9 cellular contexts compared by ENCODE assay signal in genomic region chr11:64762916-64763803, GRCh38. TPM values are rescaled to one million over a fixed set of nuclear protein-coding genes. Genes with fewer than 3 reads are reported as not detected.
DNase-seq lines count a peak whose midpoint lies in the region; ATAC-seq, FAIRE-seq and TF ChIP-seq lines count a peak whose summit lies in the region.
"Had no signal": no experiment of that assay in that cellular context is flagged by ENCODE, and none has a peak within 500 bp of the region (broad histone marks: within the 10 kb centered on the region; RNA-seq: fewer than 3 reads in every experiment).

No MANE protein-coding gene starts in this region.

- H3K4me3 Mint-ChIP-seq in activated T-cell treated with anti-CD3 and anti-CD28 coated beads, Interleukin-2, amount 50 U/mL, for 72 hours, result peak overlapping the region; percentile 78 to 83

- H3K27ac Mint-ChIP-seq in activated T-cell treated with anti-CD3 and anti-CD28 coated beads, Interleukin-2, amount 50 U/mL, for 72 hours, result peak overlapping the region; percentile 49

- no peak for FAIRE-seq in frontal cortex (lab: Jason Lieb, UNC)

- H3K27me3 ChIP-seq in right cardiac atrium (ENCODE audit: control insufficient read depth, insufficient read depth), result no peaks in the 10 kb centered on the region

- H3K4me1 Mint-ChIP-seq in activated T-cell treated with anti-CD3 and anti-CD28 coated beads, Interleukin-2, amount 50 U/mL, for 72 hours (ENCODE audit: low read depth), result peaks cover 72% of the 10 kb centered on the region

- 33% methylated on average over 10 of the region's 10 CpGs for WGBS in right cardiac atrium

- H3K4me3 ChIP-seq in AG10803 (ENCODE audit: low read length), result no peak overlapping the region
- no peak overlapping the region for H3K4me3 ChIP-seq in right cardiac atrium (ENCODE audit: low read length)
- H3K4me3 ChIP-seq in skin epidermis, result no peak overlapping the region

- no peaks in the 10 kb centered on the region for H3K27me3 Mint-ChIP-seq in activated T-cell treated with anti-CD3 and anti-CD28 coated beads, Interleukin-2, amount 50 U/mL, for 72 hours (ENCODE audit: low read depth)

- DNase-seq in AG10803 (ENCODE audit: low read depth), result peak; percentile 33
- peak; percentile 71 for DNase-seq in HK-2 (ENCODE audit: unreplicated experiment)
- DNase-seq in activated T-cell treated with anti-CD3 and anti-CD28 coated beads, Interleukin-2, amount 50 U/mL, for 72 hours, result peak in 1 of 2 donors; percentile 6
- DNase-seq in right cardiac atrium, result peak; percentile 43 to 71 (median 59)
- no peak for DNase-seq in NOMO-1 (lab: John Stamatoyannopoulos, UW; ENCODE audit: unreplicated experiment in 2 of 2)
- DNase-seq in frontal cortex (ENCODE audit: low spot score in 2 of 2), result no peak

- no peaks in the 10 kb centered on the region for H3K9me3 ChIP-seq in right cardiac atrium (ENCODE audit: control insufficient read depth, low read length)

- TF ChIP-seq CTCF in AG10803 (conservative IDR thresholded peaks at IDR 0.05; ENCODE audit: low read length), result no peak

- H3K9me3 Mint-ChIP-seq in activated T-cell treated with anti-CD3 and anti-CD28 coated beads, Interleukin-2, amount 50 U/mL, for 72 hours, result no peaks in the 10 kb centered on the region

- peaks cover 16% of the 10 kb centered on the region for H3K4me1 ChIP-seq in right cardiac atrium (ENCODE audit: control insufficient read depth, insufficient read depth, low read length)

- peaks cover 11 to 29% of the 10 kb centered on the region in 2 donors for H3K36me3 Mint-ChIP-seq in activated T-cell treated with anti-CD3 and anti-CD28 coated beads, Interleukin-2, amount 50 U/mL, for 72 hours (ENCODE audit: insufficient read depth in 2 of 2)

- intact Hi-C loops in right cardiac atrium (cut with DNase I), result no loop called here

- ATAC-seq in activated T-cell treated with anti-CD3 and anti-CD28 coated beads, Interleukin-2, amount 50 U/mL, for 72 hours (replicated peaks in 1 of 2), result peak; percentile 2 to 8
- ATAC-seq in right cardiac atrium, result peak in 1 of 2 donors; percentile 2
- no peak for ATAC-seq in HG03432 (IDR thresholded peaks at IDR 0.05; ENCODE audit: unreplicated experiment)

- peak overlapping the region; percentile 74 for H3K27ac ChIP-seq in right cardiac atrium (ENCODE audit: low read length)
- peak overlapping the region in 17 of 21 experiments; percentile 1 to 75 (median 39) for H3K27ac ChIP-seq in skin epidermis

RNA-seq across cellular contexts. Expression of gene PYGM, which starts 3.4 kb away (rescaled TPM):
- 1 to 10 TPM; 4.0 to 4.5 TPM for total RNA-seq in activated T-cell treated with anti-CD3 and anti-CD28 coated beads, Interleukin-2, amount 50 U/mL, for 72 hours
- 10 to 100 TPM; 38.5 to 71.5 (median 57.9) TPM for total RNA-seq in right cardiac atrium
- polyA plus RNA-seq in right cardiac atrium, result 50.2 TPM
- total RNA-seq in frontal cortex, result 0.82 TPM
- total RNA-seq: glomerular endothelial cell had no signal

RNA-seq across cellular contexts. Expression of gene SF1, which starts 15.2 kb away (rescaled TPM):
- total RNA-seq in activated T-cell treated with anti-CD3 and anti-CD28 coated beads, Interleukin-2, amount 50 U/mL, for 72 hours, result 100 to 1,000 TPM; 332 to 337 TPM
- total RNA-seq in right cardiac atrium (100 to 1,000 TPM; 188 to 203 (median 197) TPM), frontal cortex (62.4 TPM)
- polyA plus RNA-seq in right cardiac atrium, result 72.8 TPM

RNA-seq across cellular contexts. Expression of gene RASGRP2, which starts 19.2 kb away (rescaled TPM):
- total RNA-seq in activated T-cell treated with anti-CD3 and anti-CD28 coated beads, Interleukin-2, amount 50 U/mL, for 72 hours, result 10 to 100 TPM; 18.8 to 27.9 TPM
- total RNA-seq in right cardiac atrium, result 10 to 100 TPM; 25.5 to 37.3 (median 33.6) TPM
- 69.6 TPM for polyA plus RNA-seq in right cardiac atrium
- total RNA-seq in frontal cortex, result 24.9 TPM

RNA-seq across cellular contexts. Expression of gene MAP4K2, which starts 39.9 kb away (rescaled TPM):
- total RNA-seq in activated T-cell treated with anti-CD3 and anti-CD28 coated beads, Interleukin-2, amount 50 U/mL, for 72 hours, result 10 to 100 TPM; 74.7 to 84.5 TPM
- total RNA-seq in right cardiac atrium, result 10 to 100 TPM in 3 of 4 donors, 1 to 10 TPM in 1; 8.7 to 11.7 (median 11.0) TPM
- 11.0 TPM for polyA plus RNA-seq in right cardiac atrium
- 7.3 TPM for total RNA-seq in frontal cortex

RNA-seq across cellular contexts. Expression of gene NRXN2, which starts 40.2 kb away (rescaled TPM):
- total RNA-seq in activated T-cell treated with anti-CD3 and anti-CD28 coated beads, Interleukin-2, amount 50 U/mL, for 72 hours, result under 1 TPM; 0.37 to 0.55 TPM
- total RNA-seq in right cardiac atrium (1 to 10 TPM; 2.1 to 5.7 (median 2.9) TPM), frontal cortex (204 TPM)
- polyA plus RNA-seq in right cardiac atrium, result 2.2 TPM
- total RNA-seq: glomerular endothelial cell had no signal

Comparison
In these comparisons a context has a peak if more than half of its experiments do, and no peak if none do; other contexts are left out.
1. DNase-seq: peak in AG10803 (single experiment), HK-2 (single experiment) and right cardiac atrium (3 of 3); none in NOMO-1 (0 of 2) and frontal cortex (0 of 2).
2. RNA of gene PYGM, which starts 3.4 kb away (total RNA-seq): 38.5 to 71.5 TPM in right cardiac atrium; 4.0 to 4.5 TPM in activated T-cell treated with anti-CD3 and anti-CD28 coated beads, Interleukin-2, amount 50 U/mL, for 72 hours and 0.82 TPM in frontal cortex (single experiment); every median in the first group is over 4 times any median in the second.